13 cellular contexts compared by ENCODE assay signal in the genomic region with DNA sequence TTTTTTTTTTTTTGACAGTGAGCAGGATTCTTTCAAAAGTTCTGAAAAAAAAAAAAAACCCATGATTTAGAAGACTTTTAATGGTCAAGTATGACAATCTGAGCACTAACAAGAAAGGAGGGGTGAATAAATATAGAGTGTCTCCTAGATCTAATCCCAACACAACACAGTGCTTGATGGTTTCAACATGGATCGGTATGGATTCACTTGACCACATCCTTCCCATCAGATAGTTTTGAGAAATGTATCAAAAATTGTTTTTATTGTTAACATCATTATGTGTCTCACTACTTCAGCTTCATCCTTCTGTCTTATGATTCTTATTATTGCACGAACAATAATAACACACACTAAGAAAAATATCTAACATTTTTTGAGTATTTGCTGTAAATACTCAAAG. TPM values are rescaled to one million over a fixed set of nuclear protein-coding genes. Genes with fewer than 3 reads are reported as not detected.
DNase-seq lines count a peak whose midpoint lies in the region; ATAC-seq, FAIRE-seq and TF ChIP-seq lines count a peak whose summit lies in the region.
"Had no signal": no experiment of that assay in that cellular context is flagged by ENCODE, and none has a peak within 500 bp of the region (broad histone marks: within the 10 kb centered on the region; RNA-seq: fewer than 3 reads in every experiment).

No MANE protein-coding gene starts in this region.

- intact Hi-C loops in K562 (cut with micrococcal nuclease): no loop called here
- intact Hi-C loops in transverse colon (cut with DNase I; ENCODE audit: low total_unique reads): no loop called here

- no peak for FAIRE-seq in K562 (lab: Jason Lieb, UNC)

- TF ChIP-seq POLR2A in K562 (conservative IDR thresholded peaks at IDR 0.05) (no peak), transverse colon (IDR thresholded peaks at IDR 0.05) (no peak)

- BruUV-seq in K562 (replicated peaks; lab: Mats Ljungman, UMichigan): no TSS peak

- TF ChIP-seq EP300 in K562 (IDR thresholded peaks at IDR 0.05; ENCODE audit: low read length) (no peak), transverse colon (IDR thresholded peaks at IDR 0.05; ENCODE audit: low read depth) (no peak)

- no peak overlapping the region for H3K9ac ChIP-seq in K562 (ENCODE audit: insufficient read depth in 1 of 2, low read depth in 2 of 2, low read length in 2 of 2)

- H3K4me1 Mint-ChIP-seq in HFFc6 (ENCODE audit: low read depth) (peaks cover 89% of the 10 kb centered on the region), nephron (peaks cover 46% of the 10 kb centered on the region), T-helper 17 cell (no peaks in the 10 kb centered on the region)

- CTCF ChIA-PET in K562 (lab: Yijun Ruan, JAX; ENCODE audit: low intra/inter-chr PET ratio): no interaction called here

- H3K36me3 ChIP-seq in K562 (ENCODE audit: control insufficient read depth, insufficient read depth, low read length): no peaks in the 10 kb centered on the region
- H3K36me3 ChIP-seq in transverse colon: no peaks in the 10 kb centered on the region
- H3K36me3 ChIP-seq: Peyer's patch had no signal

- H3K4me2 ChIP-seq in K562 (ENCODE audit: insufficient read depth, low read length): no peak overlapping the region

- in situ Hi-C loops in K562 (cut with MboI) (no loop called here), transverse colon (cut with MboI; ENCODE audit: low pct_ligation_motif_present in 1 of 4, low pct_unique_long_range_greater_than_20kb in 1 of 4, low sequenced_read_pairs in 3 of 4) (no loop called here)

- H3K79me2 ChIP-seq in K562 (ENCODE audit: control insufficient read depth, insufficient read depth, low read length): peaks cover 90% of the 10 kb centered on the region

- POLR2A ChIA-PET in K562 (lab: Yijun Ruan, JAX): interaction anchor here (1.3 kb wide), 1 partner anchor 19 kb away, joined by 5 read pairs; no protein-coding TSS in a partner anchor

- H4K20me1 ChIP-seq in K562 (replicated peaks; ENCODE audit: control insufficient read depth, insufficient read depth, low read length): no peaks in the 10 kb centered on the region

- DNase-seq in HFFc6 (no peak), K562 (ENCODE audit: extremely low read depth in 1 of 4, low spot score in 3 of 4) (no peak), transverse colon (no peak), T-helper 17 cell (no peak), DMS114 treated with DMSO at 0.1 percent for 48 hours (lab: John Stamatoyannopoulos, UW; ENCODE audit: unreplicated experiment) (no peak)
- DNase-seq: CD8-positive, alpha-beta T cell; NCI-H1436; NCI-H2081; NCI-H524; Peyer's patch; SHP77 had no signal

- H3K27ac ChIP-seq in K562 (ENCODE audit: extremely low read depth, low read depth, low read length) (0 out of 3 replicates have a peak overlapping the region, but pooled peaks have one; percentile 11), transverse colon (peak overlapping the region in 3 of 4 donors; percentile 9 to 53 (median 44))

- H3K4me3 Mint-ChIP-seq in HFFc6 (peak overlapping the region; percentile 26), nephron (no peak overlapping the region), T-helper 17 cell (no peak overlapping the region)
- H3K4me3 Mint-ChIP-seq: CD8-positive, alpha-beta T cell had no signal

- H3K4me1 ChIP-seq in K562 (replicated peaks in 1 of 2; ENCODE audit: control insufficient read depth in 2 of 2, insufficient read depth in 2 of 2, low read length in 2 of 2) (peaks cover 41 to 59% of the 10 kb centered on the region in 2 experiments), transverse colon (peaks cover 6 to 39% (median 13%) of the 10 kb centered on the region in 4 donors)

- ATAC-seq in K562 (no peak), T-helper 17 cell (no peak), GM21825 (IDR thresholded peaks at IDR 0.05; ENCODE audit: unreplicated experiment) (no peak)
- ATAC-seq: CD8-positive, alpha-beta T cell had no signal

- H3K9me1 ChIP-seq in K562 (ENCODE audit: control insufficient read depth, insufficient read depth, low read length): no peaks in the 10 kb centered on the region

- H3K36me3 Mint-ChIP-seq in HFFc6 (ENCODE audit: low read depth) (peaks cover 14% of the 10 kb centered on the region; the same call in 1 of the 2 replicates), nephron (ENCODE audit: low read depth) (peaks cover 3% of the 10 kb centered on the region), T-helper 17 cell (ENCODE audit: low read depth) (no peaks in the 10 kb centered on the region)
- H3K36me3 Mint-ChIP-seq: CD8-positive, alpha-beta T cell had no signal

- H3K27me3 Mint-ChIP-seq in HFFc6 (ENCODE audit: insufficient read depth) (no peaks in the 10 kb centered on the region), nephron (ENCODE audit: low read depth) (no peaks in the 10 kb centered on the region), T-helper 17 cell (peaks cover 22% of the 10 kb centered on the region)

- no peak overlapping the region for H2AFZ ChIP-seq in K562 (ENCODE audit: low read depth, low read length)

- H3K9me3 ChIP-seq in K562 (replicated peaks; ENCODE audit: control insufficient read depth, insufficient read depth, low read depth, low read length) (no peaks in the 10 kb centered on the region), transverse colon (no peaks in the 10 kb centered on the region), T-helper 17 cell (ENCODE audit: control insufficient read depth, low read length, poor library complexity, severe bottlenecking) (no peaks in the 10 kb centered on the region)
- H3K9me3 ChIP-seq: Peyer's patch had no signal

- H3K27me3 ChIP-seq in K562 (ENCODE audit: control insufficient read depth in 2 of 2, insufficient read depth in 2 of 2, low read length in 2 of 2) (no peaks in the 10 kb centered on the region), transverse colon (no peaks in the 10 kb centered on the region)
- H3K27me3 ChIP-seq: Peyer's patch had no signal

- 74% methylated on average over 2 of the region's 2 CpGs for WGBS in K562 (ENCODE audit: insufficient coverage, low coverage, missing lambda C conversion rate)
- WGBS in transverse colon (ENCODE audit: low coverage in 1 of 2), 2 donors: 81 to 83% methylated on average over 2 of the region's 2 CpGs

- TF ChIP-seq CTCF in HFFc6 (IDR thresholded peaks at IDR 0.05) (no peak), K562 (IDR thresholded peaks at IDR 0.05 in 2 of 3, conservative IDR thresholded peaks at IDR 0.05 in 1 of 3; ENCODE audit: insufficient read depth in 2 of 3, low read depth in 1 of 3, low read length in 3 of 3) (no peak), nephron (IDR thresholded peaks at IDR 0.05; ENCODE audit: unreplicated experiment in 3 of 3) (no peak), transverse colon (IDR thresholded peaks at IDR 0.05) (no peak)

- H3K9me3 Mint-ChIP-seq in HFFc6: no peaks in the 10 kb centered on the region
- H3K9me3 Mint-ChIP-seq in nephron: no peaks in the 10 kb centered on the region
- H3K9me3 Mint-ChIP-seq: CD8-positive, alpha-beta T cell had no signal

- no peak overlapping the region for H3K4me3 ChIP-seq in K562
- H3K4me3 ChIP-seq in transverse colon: no peak overlapping the region
- H3K4me3 ChIP-seq: Peyer's patch had no signal

- TF ChIP-seq RAD21 in K562 (CRISPR knock-in tag; conservative IDR thresholded peaks at IDR 0.05 in 1 of 2, IDR thresholded peaks at IDR 0.05 in 1 of 2): no peak

- H3K27ac Mint-ChIP-seq in HFFc6 (peak overlapping the region; percentile 89), nephron (peak overlapping the region in 2 of 3 experiments; percentile 12 to 20), T-helper 17 cell (no peak overlapping the region)
- H3K27ac Mint-ChIP-seq: CD8-positive, alpha-beta T cell had no signal

TF ChIP-seq in K562, 482 proteins besides CTCF, POLR2A, EP300 and RAD21 (continues in another document):
- TF ChIP-seq, protein P1, sequence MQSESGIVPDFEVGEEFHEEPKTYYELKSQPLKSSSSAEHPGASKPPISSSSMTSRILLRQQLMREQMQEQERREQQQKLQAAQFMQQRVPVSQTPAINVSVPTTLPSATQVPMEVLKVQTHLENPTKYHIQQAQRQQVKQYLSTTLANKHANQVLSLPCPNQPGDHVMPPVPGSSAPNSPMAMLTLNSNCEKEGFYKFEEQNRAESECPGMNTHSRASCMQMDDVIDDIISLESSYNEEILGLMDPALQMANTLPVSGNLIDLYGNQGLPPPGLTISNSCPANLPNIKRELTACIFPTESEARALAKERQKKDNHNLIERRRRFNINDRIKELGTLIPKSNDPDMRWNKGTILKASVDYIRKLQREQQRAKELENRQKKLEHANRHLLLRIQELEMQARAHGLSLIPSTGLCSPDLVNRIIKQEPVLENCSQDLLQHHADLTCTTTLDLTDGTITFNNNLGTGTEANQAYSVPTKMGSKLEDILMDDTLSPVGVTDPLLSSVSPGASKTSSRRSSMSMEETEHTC (IDR thresholded peaks at IDR 0.05): no peak
- no peak for TF ChIP-seq TEAD2 (tag; IDR thresholded peaks at IDR 0.05)
- TF ChIP-seq HLTF (IDR thresholded peaks at IDR 0.05): no peak
- no peak for TF ChIP-seq ARNT (IDR thresholded peaks at IDR 0.05)

RNA-seq across cellular contexts. Expression of a gene that starts 21.0 kb away (rescaled TPM):
- 10 to 100 TPM; 63.7 to 72.8 (median 66.4) TPM for total RNA-seq in HFFc6 (2021; fragmentation: NEBNext Ultra II Directional; extraction: Animal tissue kit (Norgen Biotek cat#: 25700))
- total RNA-seq in K562 (2011; cell fraction: chromatin; rRNA removed; ENCODE audit: low replicate concordance): 104 and 140 TPM in 2 replicates
- total RNA-seq in K562 (2011; cell fraction: nucleolus; rRNA removed): 46.7 and 52.6 TPM in 2 replicates
- 47.2 and 119 TPM in 2 replicates for total RNA-seq in K562 (2011; cell fraction: nucleoplasm; rRNA removed)
- total RNA-seq in K562 (2014; rRNA removed) (21.0 and 30.1 TPM in 2 replicates), K562 (2014; rRNA removed; fragmentation: Illumina TruSeq; extraction: Trizol) (37.5 and 39.3 TPM in 2 replicates), K562 (2015; rRNA removed; fragmentation: Illumina TruSeq; extraction: Trizol) (43.2 and 44.3 TPM in 2 replicates), K562 (2021) (30.1 and 33.8 TPM in 2 replicates), transverse colon (10 to 100 TPM; 36.3 to 47.5 (median 38.1) TPM), T-helper 17 cell (1 to 10 TPM in 1 of 2 donors, under 1 TPM in 1; 0.68 to 1.4 TPM)
- polyA plus RNA-seq in K562 (2011; rRNA removed) (29.5 and 31.8 TPM in 2 replicates), K562 (2014; fragmentation: Illumina TruSeq; extraction: Trizol) (28.2 and 29.7 TPM in 2 replicates), K562 (2014; fragmentation: Nextera tagmentation; extraction: Ambion mirVana) (1 to 10 TPM; 3.6 to 4.3 TPM), K562 (2014; rRNA removed) (22.5 and 22.6 TPM in 2 replicates)
- polyA plus RNA-seq in K562 (2011; cell fraction: cytosol; rRNA removed): 15.8 and 22.8 TPM in 2 replicates
- 33.0 and 34.3 TPM in 2 replicates for polyA plus RNA-seq in K562 (2011; cell fraction: nucleus; rRNA removed)
- 25.3 and 25.9 TPM in 2 replicates for polyA plus RNA-seq in K562 (2012)
- polyA minus RNA-seq in K562 (2011; rRNA and poly(A)+ RNA removed): 58.2 and 66.9 TPM in 2 replicates
- polyA minus RNA-seq in K562 (2011; cell fraction: cytosol; rRNA and poly(A)+ RNA removed): 27.8 and 31.0 TPM in 2 replicates
- 52.9 and 92.3 TPM in 2 replicates for polyA minus RNA-seq in K562 (2011; cell fraction: nucleus; rRNA and poly(A)+ RNA removed)

Comparison
In these comparisons a context has a peak if more than half of its experiments do, and no peak if none do; other contexts are left out.
1. RNA of a gene that starts 21.0 kb away (total RNA-seq): 63.7 to 72.8 TPM in HFFc6, 36.3 to 47.5 TPM in transverse colon and 21.0 to 140 TPM in K562; 0.68 to 1.4 TPM in T-helper 17 cell; every median in the first group is over 4 times any median in the second.